17 cellular contexts compared by ENCODE assay signal in the genomic region with DNA sequence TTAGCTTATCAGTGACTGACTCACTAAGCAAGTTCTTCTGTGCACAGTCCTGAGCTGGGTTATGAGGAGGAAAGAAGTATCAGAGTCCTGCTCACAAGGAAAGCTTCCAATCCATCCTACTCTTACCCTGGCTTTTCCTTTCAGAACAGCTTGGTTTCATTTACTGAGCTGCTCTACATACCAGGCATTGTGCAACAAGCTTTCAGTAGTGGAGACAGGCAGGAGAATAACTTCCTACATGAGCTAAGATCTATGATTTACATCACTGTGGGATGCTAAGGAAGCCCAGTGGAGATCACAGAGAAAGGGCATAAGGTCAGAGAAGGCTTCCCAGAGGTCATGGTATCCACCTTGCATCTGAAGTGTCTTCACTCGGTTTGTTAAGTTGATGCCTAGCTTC.
"Had no signal": no experiment of that assay in that cellular context is flagged by ENCODE, and none has a peak within 500 bp of the region (broad histone marks: within the 10 kb centered on the region; RNA-seq: fewer than 3 reads in every experiment).

No MANE protein-coding gene starts in this region.

- H3K27me3 ChIP-seq: body of pancreas, esophagus muscularis mucosa, left lung, transverse colon had no signal

- H3K4me3 ChIP-seq: body of pancreas, coronary artery, esophagus muscularis mucosa, left lung, SJSA1, transverse colon had no signal

- H3K9me3 ChIP-seq: body of pancreas, esophagus muscularis mucosa, left lung, SJSA1, transverse colon had no signal

- H3K4me1 ChIP-seq: body of pancreas, left lung, SJSA1, transverse colon had no signal

- H3K27ac ChIP-seq: body of pancreas, coronary artery, esophagus muscularis mucosa, left lung, SJSA1, transverse colon had no signal

- DNase-seq: activated CD4-positive, alpha-beta memory T cell treated with anti-CD3 and anti-CD28 coated beads, Interleukin-2, amount 10 ng/mL, durations not matched to agents 7 days and 5 days; activated effector memory CD4-positive, alpha-beta T cell treated with Interleukin-2 at 50 U/mL for 16 hours; activated naive CD4-positive, alpha-beta T cell treated with anti-CD3 and anti-CD28 coated beads, Interleukin-2, amount 50 U/mL, for 16 hours; activated T-cell treated with anti-CD3 and anti-CD28 coated beads, Interleukin-2, amount 50 U/mL, for 24 hours; amniotic stem cell; body of pancreas; caudate nucleus; left lung; naive thymus-derived CD8-positive, alpha-beta T cell; retina; stimulated activated CD4-positive, alpha-beta T cell treated with anti-CD3 and anti-CD28 coated beads, Interleukin-4, amount 100 ng/mL, for 1 hour; stimulated activated naive CD4-positive, alpha-beta T cell treated with Interleukin-2 at 50 U/mL for 16 hours; substantia nigra; transverse colon had no signal

- H3K36me3 ChIP-seq: esophagus muscularis mucosa, left lung, SJSA1, transverse colon had no signal

- ATAC-seq: body of pancreas; left lung; naive thymus-derived CD8-positive, alpha-beta T cell had no signal
